In the genomic region with DNA sequence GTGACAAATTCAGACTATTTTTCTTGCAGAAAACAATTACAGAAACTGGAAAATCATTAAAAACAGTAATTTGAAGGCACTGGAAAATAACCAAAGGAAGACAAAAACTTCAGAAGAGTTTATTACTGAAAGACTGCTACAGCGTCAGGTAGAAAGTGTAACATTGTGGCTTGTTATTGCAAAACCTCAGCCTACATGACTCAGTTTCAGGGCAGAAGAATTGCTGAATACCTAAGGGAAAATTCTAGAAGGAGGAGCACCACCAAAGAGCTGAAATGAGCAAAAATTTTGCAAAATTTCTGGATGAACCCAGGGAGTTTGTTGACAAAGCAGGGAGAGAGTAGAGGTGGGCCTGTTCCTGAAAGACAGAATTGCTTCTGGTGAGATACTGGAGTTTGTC, we compare ENCODE assay signal across 1 cellular context.
TF ChIP-seq lines count a peak whose summit lies in the region.

No MANE protein-coding gene starts in this region.

TF ChIP-seq in GM23338, 12 proteins besides CTCF, POLR2A, EP300 and RAD21 (continued from another document):
- TF ChIP-seq, protein P1, sequence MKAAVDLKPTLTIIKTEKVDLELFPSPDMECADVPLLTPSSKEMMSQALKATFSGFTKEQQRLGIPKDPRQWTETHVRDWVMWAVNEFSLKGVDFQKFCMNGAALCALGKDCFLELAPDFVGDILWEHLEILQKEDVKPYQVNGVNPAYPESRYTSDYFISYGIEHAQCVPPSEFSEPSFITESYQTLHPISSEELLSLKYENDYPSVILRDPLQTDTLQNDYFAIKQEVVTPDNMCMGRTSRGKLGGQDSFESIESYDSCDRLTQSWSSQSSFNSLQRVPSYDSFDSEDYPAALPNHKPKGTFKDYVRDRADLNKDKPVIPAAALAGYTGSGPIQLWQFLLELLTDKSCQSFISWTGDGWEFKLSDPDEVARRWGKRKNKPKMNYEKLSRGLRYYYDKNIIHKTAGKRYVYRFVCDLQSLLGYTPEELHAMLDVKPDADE (IDR thresholded peaks at IDR 0.05), result no peak
